Comparison of ENCODE assay signal across 12 cellular contexts in the genomic region with DNA sequence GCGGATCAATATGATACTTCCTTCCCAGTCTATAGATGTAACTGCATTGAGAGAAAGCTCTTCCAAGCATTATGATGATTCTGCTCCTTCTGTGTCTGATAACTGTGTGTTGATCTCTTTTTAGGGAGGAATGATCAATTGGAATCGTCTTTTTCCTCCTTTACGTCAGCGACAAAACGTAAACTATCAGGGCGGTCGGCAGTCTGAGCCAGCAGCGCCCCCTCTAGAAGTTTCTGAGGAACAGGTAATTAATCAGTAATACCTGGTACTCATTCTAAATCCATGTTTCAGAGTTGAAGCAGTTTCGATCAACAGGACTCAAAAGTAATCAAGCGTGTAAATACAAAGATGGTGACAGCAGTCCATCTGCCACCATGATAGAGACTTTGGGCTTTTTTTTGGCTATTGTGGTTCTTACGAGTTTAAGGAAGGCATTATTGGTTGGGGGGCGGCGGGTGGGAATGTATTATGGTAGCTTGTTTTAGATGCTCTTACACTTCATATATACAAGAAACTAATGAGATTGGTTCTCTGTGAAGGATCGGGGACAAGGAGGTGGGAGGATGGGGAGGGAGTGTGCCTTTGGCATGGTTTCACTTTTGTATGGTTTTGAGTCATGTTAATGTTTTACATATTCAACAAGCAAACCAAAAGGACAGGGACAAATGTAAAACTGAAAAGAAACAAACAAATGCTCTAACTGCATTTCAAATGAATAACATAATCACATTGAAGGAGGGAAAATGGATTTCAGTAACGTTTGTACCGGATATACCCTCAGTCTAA.
DNase-seq lines count a peak whose midpoint lies in the region; ATAC-seq and TF ChIP-seq lines count a peak whose summit lies in the region.
"Had no signal": no experiment of that assay in that cellular context is flagged by ENCODE, and none has a peak within 500 bp of the region (broad histone marks: within the 10 kb centered on the region; RNA-seq: fewer than 3 reads in every experiment).

No MANE protein-coding gene starts in this region.

- no peak for DNase-seq in activated T-helper 2 cell treated with anti-CD3 and anti-CD28 coated beads, Interferon-gamma antibody, Interleukin-2, Interleukin-4, amounts not matched to agents 10 μg/mL and 5 μg/mL and 100 μg/mL, durations not matched to agents 14 hours and 24 hours and 36 hours (ENCODE audit: low spot score)
- no peak for DNase-seq in naive thymus-derived CD8-positive, alpha-beta T cell
- no peak for DNase-seq in activated CD4-positive, CD25-positive, alpha-beta regulatory T cell (lab: John Stamatoyannopoulos, UW)
- DNase-seq in cortex of kidney (lab: John Stamatoyannopoulos, UW) (no peak), erythroblast (lab: John Stamatoyannopoulos, UW) (no peak)
- DNase-seq: DMS 273 treated with DMSO at 0.1 percent for 48 hours, GOT3, SIG-M5, tibial artery had no signal

- peaks cover 66% of the 10 kb centered on the region for H3K36me3 Mint-ChIP-seq in activated T-helper 2 cell treated with anti-CD3 and anti-CD28 coated beads, Interferon-gamma antibody, Interleukin-2, Interleukin-4, amounts not matched to agents 10 μg/mL and 5 μg/mL and 100 μg/mL, durations not matched to agents 14 hours and 24 hours and 36 hours (ENCODE audit: low read depth)
- H3K36me3 Mint-ChIP-seq in naive thymus-derived CD8-positive, alpha-beta T cell: peaks cover 5 to 56% (median 38%) of the 10 kb centered on the region in 3 donors

- H3K27me3 Mint-ChIP-seq in activated T-helper 2 cell treated with anti-CD3 and anti-CD28 coated beads, Interferon-gamma antibody, Interleukin-2, Interleukin-4, amounts not matched to agents 10 μg/mL and 5 μg/mL and 100 μg/mL, durations not matched to agents 14 hours and 24 hours and 36 hours (ENCODE audit: low read depth): no peaks in the 10 kb centered on the region
- no peaks in the 10 kb centered on the region for H3K27me3 Mint-ChIP-seq in naive thymus-derived CD8-positive, alpha-beta T cell

- peak overlapping the region; percentile 56 for H3K27ac Mint-ChIP-seq in activated T-helper 2 cell treated with anti-CD3 and anti-CD28 coated beads, Interferon-gamma antibody, Interleukin-2, Interleukin-4, amounts not matched to agents 10 μg/mL and 5 μg/mL and 100 μg/mL, durations not matched to agents 14 hours and 24 hours and 36 hours
- peak overlapping the region; percentile 93 to 99 (median 96) for H3K27ac Mint-ChIP-seq in naive thymus-derived CD8-positive, alpha-beta T cell

- intact Hi-C loops in activated T-helper 2 cell treated with anti-CD3 and anti-CD28 coated beads, Interferon-gamma antibody, Interleukin-2, Interleukin-4, amounts not matched to agents 10 μg/mL and 5 μg/mL and 100 μg/mL, durations not matched to agents 14 hours and 24 hours and 36 hours (cut with micrococcal nuclease): loop anchor here (1.0 kb wide), 1 partner anchor 11 kb away; no protein-coding TSS in a partner anchor

- H3K9me3 Mint-ChIP-seq in activated T-helper 2 cell treated with anti-CD3 and anti-CD28 coated beads, Interferon-gamma antibody, Interleukin-2, Interleukin-4, amounts not matched to agents 10 μg/mL and 5 μg/mL and 100 μg/mL, durations not matched to agents 14 hours and 24 hours and 36 hours: no peaks in the 10 kb centered on the region
- no peaks in the 10 kb centered on the region for H3K9me3 Mint-ChIP-seq in naive thymus-derived CD8-positive, alpha-beta T cell

- TF ChIP-seq POLR2A in erythroblast (IDR thresholded peaks at IDR 0.05; ENCODE audit: low read length): no peak

- ATAC-seq in GM18861 (IDR thresholded peaks at IDR 0.05; ENCODE audit: unreplicated experiment) (peak; percentile 34), HG03097 (IDR thresholded peaks at IDR 0.05; ENCODE audit: low FRiP score, unreplicated experiment) (peak; percentile 39), HG02588 (IDR thresholded peaks at IDR 0.05; ENCODE audit: unreplicated experiment) (no peak)
- no peak for ATAC-seq in naive thymus-derived CD8-positive, alpha-beta T cell

- POLR2A ChIA-PET in naive thymus-derived CD8-positive, alpha-beta T cell (lab: Charles Lee): interaction anchor here (1.1 to 5.1 kb wide), 4 partner anchors 8 to 98 kb away, joined by 3 to 56 read pairs (median 37); no protein-coding TSS in a partner anchor

- H3K4me1 Mint-ChIP-seq in activated T-helper 2 cell treated with anti-CD3 and anti-CD28 coated beads, Interferon-gamma antibody, Interleukin-2, Interleukin-4, amounts not matched to agents 10 μg/mL and 5 μg/mL and 100 μg/mL, durations not matched to agents 14 hours and 24 hours and 36 hours (ENCODE audit: low read depth): peaks cover 73% of the 10 kb centered on the region
- H3K4me1 Mint-ChIP-seq in naive thymus-derived CD8-positive, alpha-beta T cell: peaks cover 50 to 96% (median 81%) of the 10 kb centered on the region in 4 donors

- H3K4me3 Mint-ChIP-seq in activated T-helper 2 cell treated with anti-CD3 and anti-CD28 coated beads, Interferon-gamma antibody, Interleukin-2, Interleukin-4, amounts not matched to agents 10 μg/mL and 5 μg/mL and 100 μg/mL, durations not matched to agents 14 hours and 24 hours and 36 hours (ENCODE audit: low read depth): peak overlapping the region; percentile 43
- peak overlapping the region; percentile 55 to 82 (median 74) for H3K4me3 Mint-ChIP-seq in naive thymus-derived CD8-positive, alpha-beta T cell

Comparison
In these comparisons a context has a peak if more than half of its experiments do, and no peak if none do; other contexts are left out.
1. ATAC-seq: peak in GM18861 (single experiment) and HG03097 (single experiment); none in naive thymus-derived CD8-positive, alpha-beta T cell (0 of 2) and HG02588 (single experiment).